In the genomic region with DNA sequence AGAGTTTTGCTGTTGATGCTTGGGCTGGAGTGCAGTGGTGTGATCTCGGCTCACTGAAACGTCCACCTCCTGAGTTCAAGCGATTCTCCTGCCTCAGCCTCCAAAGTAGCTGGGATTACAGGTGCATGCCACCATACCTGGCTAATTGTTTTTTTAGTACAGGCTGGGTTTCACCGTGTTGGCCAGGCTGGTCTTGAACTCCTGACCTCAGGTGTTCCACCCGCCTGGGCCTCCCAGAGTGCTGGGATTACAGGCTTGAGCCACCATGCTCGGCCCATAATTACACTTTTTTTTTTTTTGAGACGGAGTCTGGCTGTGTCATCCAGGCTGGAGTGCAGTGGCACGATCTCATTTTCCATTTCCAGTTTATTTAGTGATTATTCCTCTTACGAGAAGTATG, we compare ENCODE assay signal across 7 cellular contexts. TPM values are rescaled to one million over a fixed set of nuclear protein-coding genes. Genes with fewer than 3 reads are reported as not detected.
A peak's percentile ranks its signal among the peaks of the same experiment; 100 is the strongest.
DNase-seq lines count a peak whose midpoint lies in the region; ATAC-seq and TF ChIP-seq lines count a peak whose summit lies in the region.
"Not testable (repeated sequence)": the region's sequence is repeated elsewhere in the genome, so short reads cannot be mapped to it uniquely, and the experiment has no call there.

No MANE protein-coding gene starts in this region.

- H3K27ac ChIP-seq in GM23248 (peak overlapping the region; percentile 73), VCaP (peak overlapping the region; percentile 95), ascending aorta (peak overlapping the region; percentile 96 to 97), esophagus (ENCODE audit: low read depth in 2 of 2, low read length in 1 of 2) (peak overlapping the region; percentile 5 to 71), left lung (peak overlapping the region; percentile 82 to 90), subcutaneous abdominal adipose tissue (ENCODE audit: low read depth, low read length) (peak overlapping the region; percentile 14)
- H3K27ac ChIP-seq in trophoblast cell (ENCODE audit: low read depth, low read length): not testable (repeated sequence)

- H3K36me3 ChIP-seq in GM23248 (ENCODE audit: low read depth) (peaks cover 12% of the 10 kb centered on the region; the same call in 1 of the 2 replicates), left lung (peaks cover 0 to 16% of the 10 kb centered on the region in 2 donors)
- H3K36me3 ChIP-seq in ascending aorta; esophagus (ENCODE audit: control insufficient read depth in 2 of 2, insufficient read depth in 2 of 2, low read length in 1 of 2); trophoblast cell (ENCODE audit: control insufficient read depth in 1 of 2, insufficient read depth in 2 of 2, low read length in 2 of 2); subcutaneous abdominal adipose tissue (ENCODE audit: control insufficient read depth in 5 of 5, insufficient read depth in 5 of 5, low read length in 5 of 5): not testable (repeated sequence)

- intact Hi-C loops in ascending aorta (cut with DNase I): loop anchor here (2.0 to 5.0 kb wide), 4 partner anchors 37 to 398 kb away; no protein-coding TSS in a partner anchor
- intact Hi-C loops in left lung (cut with DNase I): loop anchor here in 1 of 2 donors (5.0 kb wide), 1 partner anchor 117 kb away; no protein-coding TSS in a partner anchor

- H3K4ac ChIP-seq in trophoblast cell (ENCODE audit: low read depth, low read length): peak overlapping the region; percentile 68

- not testable (repeated sequence) for H2BK5ac ChIP-seq in trophoblast cell (ENCODE audit: low read depth, low read length, poor library complexity)

- H3K4me1 ChIP-seq in GM23248 (ENCODE audit: insufficient read depth) (peaks cover 87% of the 10 kb centered on the region), ascending aorta (peaks cover 6 to 85% of the 10 kb centered on the region in 2 donors), left lung (peaks cover 52 to 100% of the 10 kb centered on the region in 2 donors), trophoblast cell (ENCODE audit: control insufficient read depth in 1 of 2, insufficient read depth in 2 of 2, low read length in 2 of 2) (peaks cover 18 to 23% of the 10 kb centered on the region in 2 experiments), subcutaneous abdominal adipose tissue (ENCODE audit: control insufficient read depth in 5 of 5, insufficient read depth in 5 of 5, low read length in 5 of 5) (peaks cover 10 to 70% (median 64%) of the 10 kb centered on the region in 5 donors)
- H3K4me1 ChIP-seq in esophagus (ENCODE audit: control insufficient read depth in 2 of 2, insufficient read depth in 2 of 2, low read length in 1 of 2): not testable (repeated sequence)

- not testable (repeated sequence) for H3K79me1 ChIP-seq in trophoblast cell (ENCODE audit: low read length)

- H3K27me3 ChIP-seq in GM23248 (replicated peaks; ENCODE audit: insufficient read depth); ascending aorta; esophagus (ENCODE audit: control insufficient read depth in 1 of 2, insufficient read depth in 2 of 2, low read length in 2 of 2); left lung; trophoblast cell (ENCODE audit: insufficient read depth, low read length); subcutaneous abdominal adipose tissue (ENCODE audit: control insufficient read depth in 5 of 5, insufficient read depth in 4 of 5, low read length in 5 of 5): not testable (repeated sequence)

- not testable (repeated sequence) for H4K12ac ChIP-seq in trophoblast cell (ENCODE audit: low read depth, low read length)

- WGBS in GM23248 (ENCODE audit: low coverage in 1 of 2, low lambda C conversion rate in 2 of 2, missing lambda C conversion rate in 2 of 2), 2 experiments: 58 to 60% methylated on average over 9 of the region's 9 CpGs
- WGBS in esophagus, 2 donors: 61 to 63% methylated on average over 9 of the region's 9 CpGs
- no CpG with 5 or more reads among the region's 9 CpGs for WGBS in trophoblast cell (ENCODE audit: extremely low coverage, insufficient coverage, insufficient read length)

- not testable (repeated sequence) for H3K23ac ChIP-seq in trophoblast cell (ENCODE audit: low read length)

- not testable (repeated sequence) for H4K91ac ChIP-seq in trophoblast cell (ENCODE audit: low read depth, low read length)

- H3K9ac ChIP-seq in GM23248: peak overlapping the region; percentile 35; the same call in 1 of the 2 replicates
- H3K9ac ChIP-seq in trophoblast cell (ENCODE audit: low read length); subcutaneous abdominal adipose tissue (ENCODE audit: low read length in 5 of 5): not testable (repeated sequence)

- in situ Hi-C loops in GM23248 (cut with MboI): not testable (repeated sequence)

- H3K79me2 ChIP-seq in GM23248 (ENCODE audit: insufficient read depth): peaks cover 100% of the 10 kb centered on the region
- not testable (repeated sequence) for H3K79me2 ChIP-seq in trophoblast cell (ENCODE audit: control insufficient read depth, insufficient read depth, low read length, poor library complexity)

- not testable (repeated sequence) for ATAC-seq in left lung

- H4K20me1 ChIP-seq in GM23248 (ENCODE audit: insufficient read depth): not testable (repeated sequence)

- H4K8ac ChIP-seq in trophoblast cell (ENCODE audit: low read depth, low read length): not testable (repeated sequence)

- peak overlapping the region; percentile 73 for H3K4me2 ChIP-seq in GM23248 (ENCODE audit: unreplicated experiment)
- not testable (repeated sequence) for H3K4me2 ChIP-seq in trophoblast cell (ENCODE audit: low read length)

- not testable (repeated sequence) for H3K18ac ChIP-seq in trophoblast cell (ENCODE audit: low read length)

- not testable (repeated sequence) for H2BK120ac ChIP-seq in trophoblast cell (ENCODE audit: insufficient read depth, low read length, poor library complexity)

- not testable (repeated sequence) for H3K4me3 ChIP-seq in GM23248; esophagus (ENCODE audit: low read depth in 1 of 2, low read length in 2 of 2); left lung; trophoblast cell (ENCODE audit: low read depth, low read length); subcutaneous abdominal adipose tissue (ENCODE audit: low read depth in 1 of 5, low read length in 5 of 5)
- peak overlapping the region in 1 of 2 donors; percentile 42 for H3K4me3 ChIP-seq in ascending aorta

- not testable (repeated sequence) for H3K9me2 ChIP-seq in GM23248 (ENCODE audit: insufficient read depth)

- peaks cover 86% of the 10 kb centered on the region for H3F3A ChIP-seq in GM23248 (ENCODE audit: insufficient read depth)

- H2AFZ ChIP-seq in GM23248; trophoblast cell (ENCODE audit: insufficient read depth, low read length, poor library complexity): not testable (repeated sequence)

- not testable (repeated sequence) for H3K9me3 ChIP-seq in GM23248 (ENCODE audit: low read depth); ascending aorta; esophagus (ENCODE audit: control insufficient read depth in 2 of 2, insufficient read depth in 1 of 2, low read depth in 1 of 2, low read length in 1 of 2); left lung; trophoblast cell (ENCODE audit: insufficient read depth, low read depth, low read length); subcutaneous abdominal adipose tissue (ENCODE audit: control insufficient read depth in 5 of 5, low read length in 5 of 5)

- not testable (repeated sequence) for DNase-seq in GM23248; ascending aorta (ENCODE audit: low spot score in 2 of 2); left lung; trophoblast cell

- H2AK5ac ChIP-seq in trophoblast cell (ENCODE audit: low read length): not testable (repeated sequence)

- not testable (repeated sequence) for H3K14ac ChIP-seq in trophoblast cell (ENCODE audit: low read length)

- peak overlapping the region; percentile 27 for H2BK12ac ChIP-seq in trophoblast cell (ENCODE audit: low read length)

- not testable (repeated sequence) for TF ChIP-seq CTCF in VCaP (conservative IDR thresholded peaks at IDR 0.05); ascending aorta (IDR thresholded peaks at IDR 0.05); left lung (IDR thresholded peaks at IDR 0.05)

RNA-seq across cellular contexts. Expression of gene CHD2, which starts 18.8 kb away (rescaled TPM):
- total RNA-seq in GM23248 (2014; rRNA removed; shearing (Covaris generic)): 39.0 and 54.4 TPM in 2 replicates
- 36.5 and 37.0 TPM in 2 replicates for polyA plus RNA-seq in GM23248 (2016; fragmentation: Nextera tagmentation; extraction: Ambion mirVana)
- total RNA-seq in ascending aorta: 61.2 TPM
- 10 to 100 TPM; 25.8 to 32.8 TPM for polyA plus RNA-seq in esophagus
- total RNA-seq in left lung: 100 to 1,000 TPM; 128 to 135 TPM
- polyA plus RNA-seq in trophoblast cell (2013): 98.2 and 104 TPM in 2 replicates
